Comparison of ENCODE assay signal across 17 cellular contexts in the genomic region with DNA sequence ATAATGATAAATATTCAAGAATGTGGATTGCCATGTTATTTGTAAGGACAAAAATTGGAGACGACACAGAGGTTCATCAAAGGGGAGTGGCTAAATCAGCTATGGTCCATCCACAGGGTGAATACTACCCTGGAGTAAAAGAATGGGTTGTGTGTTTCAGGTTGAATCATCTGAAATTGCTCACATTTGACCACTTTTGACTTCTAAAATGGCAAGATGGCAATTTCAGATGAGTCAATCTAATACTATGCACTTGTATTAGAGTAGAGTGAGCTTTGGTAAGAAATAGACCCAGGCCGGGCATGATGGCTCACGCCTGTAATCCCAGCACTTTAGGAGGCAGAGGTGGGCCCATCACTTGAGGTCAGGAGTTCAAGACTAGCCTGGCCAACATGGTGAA.
DNase-seq lines count a peak whose midpoint lies in the region; ATAC-seq and TF ChIP-seq lines count a peak whose summit lies in the region.
"Had no signal": no experiment of that assay in that cellular context is flagged by ENCODE, and none has a peak within 500 bp of the region (broad histone marks: within the 10 kb centered on the region; RNA-seq: fewer than 3 reads in every experiment).

No MANE protein-coding gene starts in this region.

- H3K79me2 ChIP-seq in GM23248 (ENCODE audit: insufficient read depth) = no peaks in the 10 kb centered on the region

- H3K27me3 Mint-ChIP-seq in T-helper 2 cell treated with Interferon-gamma antibody and Interleukin-4, amounts not matched to agents 5 μg/mL and 100 μg/mL, for 36 hours (ENCODE audit: low read depth) = peaks cover 2% of the 10 kb centered on the region
- H3K27me3 Mint-ChIP-seq in WTC11 (ENCODE audit: low read depth) = peaks cover 59% of the 10 kb centered on the region
- H3K27me3 Mint-ChIP-seq: activated naive CD4-positive, alpha-beta T cell treated with anti-CD3 and anti-CD28 coated beads, Interleukin-2, amount 50 U/mL, for 24 hours had no signal

- H3K4me1 ChIP-seq in GM23248 (ENCODE audit: insufficient read depth) (0 out of 2 replicates have a peak, but pooled peaks cover 6% of the 10 kb centered on the region), RWPE2 (ENCODE audit: insufficient read depth, poor library complexity, severe bottlenecking) (no peaks in the 10 kb centered on the region), foreskin keratinocyte (no peaks in the 10 kb centered on the region)
- H3K4me1 ChIP-seq: BE2C, left lung, tibial nerve had no signal

- POLR2A ChIA-PET in WTC11 (lab: Charles Lee) = no interaction called here

- H3K4me1 Mint-ChIP-seq in T-helper 2 cell treated with Interferon-gamma antibody and Interleukin-4, amounts not matched to agents 5 μg/mL and 100 μg/mL, for 36 hours (ENCODE audit: low read depth) = no peaks in the 10 kb centered on the region
- peaks cover 8% of the 10 kb centered on the region; the same call in 1 of the 2 replicates for H3K4me1 Mint-ChIP-seq in WTC11
- H3K4me1 Mint-ChIP-seq: activated naive CD4-positive, alpha-beta T cell treated with anti-CD3 and anti-CD28 coated beads, Interleukin-2, amount 50 U/mL, for 24 hours had no signal

- H3K4me3 Mint-ChIP-seq in T-helper 2 cell treated with Interferon-gamma antibody and Interleukin-4, amounts not matched to agents 5 μg/mL and 100 μg/mL, for 36 hours = no peak overlapping the region
- H3K4me3 Mint-ChIP-seq in WTC11 = no peak overlapping the region
- H3K4me3 Mint-ChIP-seq: activated naive CD4-positive, alpha-beta T cell treated with anti-CD3 and anti-CD28 coated beads, Interleukin-2, amount 50 U/mL, for 24 hours had no signal

- DNase-seq in EL = peak; percentile 56
- peak; percentile 60 for DNase-seq in GM23248
- DNase-seq in RWPE2 (ENCODE audit: low spot score) = no peak
- peak; percentile 87 to 94 for DNase-seq in foreskin keratinocyte
- no peak for DNase-seq in T-helper 2 cell treated with Interferon-gamma antibody and Interleukin-4, amounts not matched to agents 5 μg/mL and 100 μg/mL, for 36 hours (ENCODE audit: low spot score)
- DNase-seq in WTC11 (ENCODE audit: low spot score) = no peak
- DNase-seq: BE2C; effector memory CD4-positive, alpha-beta T cell; Karpas-422; left lung; NCI-H1417; NK-92 treated with Interleukin-12 subunit alpha and Interleukin-12 subunit beta, amount 100 ng/mL, for 24 hours; SHP77 had no signal

- no peak overlapping the region for H3K27ac Mint-ChIP-seq in T-helper 2 cell treated with Interferon-gamma antibody and Interleukin-4, amounts not matched to agents 5 μg/mL and 100 μg/mL, for 36 hours
- no peak overlapping the region for H3K27ac Mint-ChIP-seq in WTC11
- H3K27ac Mint-ChIP-seq: activated naive CD4-positive, alpha-beta T cell treated with anti-CD3 and anti-CD28 coated beads, Interleukin-2, amount 50 U/mL, for 24 hours had no signal

- H3K27ac ChIP-seq in GM23248 (no peak overlapping the region), RWPE2 (ENCODE audit: poor library complexity, severe bottlenecking) (no peak overlapping the region), foreskin keratinocyte (no peak overlapping the region)
- H3K27ac ChIP-seq: left lung, tibial nerve had no signal

- H3K9me3 ChIP-seq in GM23248 (ENCODE audit: low read depth) (no peaks in the 10 kb centered on the region), RWPE2 (ENCODE audit: severe bottlenecking) (no peaks in the 10 kb centered on the region)
- H3K9me3 ChIP-seq: BE2C, left lung, tibial nerve had no signal

- no peak overlapping the region for H3K9ac ChIP-seq in GM23248

- H3K36me3 Mint-ChIP-seq in T-helper 2 cell treated with Interferon-gamma antibody and Interleukin-4, amounts not matched to agents 5 μg/mL and 100 μg/mL, for 36 hours (ENCODE audit: low read depth) = no peaks in the 10 kb centered on the region
- no peaks in the 10 kb centered on the region for H3K36me3 Mint-ChIP-seq in WTC11
- H3K36me3 Mint-ChIP-seq: activated naive CD4-positive, alpha-beta T cell treated with anti-CD3 and anti-CD28 coated beads, Interleukin-2, amount 50 U/mL, for 24 hours had no signal

- in situ Hi-C loops in GM23248 (cut with MboI) = no loop called here

- 0 out of 2 replicates have a peak, but pooled peaks cover 7% of the 10 kb centered on the region for H3F3A ChIP-seq in GM23248 (ENCODE audit: insufficient read depth)

- H3K4me3 ChIP-seq in GM23248 (no peak overlapping the region), RWPE2 (ENCODE audit: severe bottlenecking) (no peak overlapping the region)
- H3K4me3 ChIP-seq: left lung, tibial nerve had no signal

- no peak overlapping the region for H2AFZ ChIP-seq in GM23248

- CTCF ChIA-PET in WTC11 (lab: Charles Lee) = interaction anchor here (1.5 kb wide), 1 partner anchor 14 kb away, joined by 6 read pairs; no protein-coding TSS in a partner anchor

- no peaks in the 10 kb centered on the region for H4K20me1 ChIP-seq in GM23248 (ENCODE audit: insufficient read depth)

- H3K36me3 ChIP-seq in GM23248 (ENCODE audit: low read depth) (no peaks in the 10 kb centered on the region), RWPE2 (ENCODE audit: low read depth) (no peaks in the 10 kb centered on the region)
- H3K36me3 ChIP-seq: BE2C, left lung, tibial nerve had no signal

- ATAC-seq in RWPE2 (ENCODE audit: low read depth) (peak; percentile 76), foreskin keratinocyte (peak; percentile 85), GM18502 (IDR thresholded peaks at IDR 0.05; ENCODE audit: poor library complexity, unreplicated experiment) (no peak), HG03108 (IDR thresholded peaks at IDR 0.05; ENCODE audit: unreplicated experiment) (no peak), WTC11 (no peak)
- ATAC-seq: left lung had no signal

- no peak for TF ChIP-seq CTCF in RWPE2 (IDR thresholded peaks at IDR 0.05; ENCODE audit: poor library complexity, severe bottlenecking)
- TF ChIP-seq CTCF in foreskin keratinocyte (conservative IDR thresholded peaks at IDR 0.05) = no peak
- no peak for TF ChIP-seq CTCF in WTC11 (IDR thresholded peaks at IDR 0.05)

- no peak overlapping the region for H3K4me2 ChIP-seq in GM23248 (ENCODE audit: unreplicated experiment)

- H3K9me3 Mint-ChIP-seq in T-helper 2 cell treated with Interferon-gamma antibody and Interleukin-4, amounts not matched to agents 5 μg/mL and 100 μg/mL, for 36 hours = no peaks in the 10 kb centered on the region
- H3K9me3 Mint-ChIP-seq in WTC11 = no peaks in the 10 kb centered on the region; the same call in 1 of the 2 replicates
- H3K9me3 Mint-ChIP-seq: activated naive CD4-positive, alpha-beta T cell treated with anti-CD3 and anti-CD28 coated beads, Interleukin-2, amount 50 U/mL, for 24 hours had no signal

- H3K27me3 ChIP-seq in GM23248 (replicated peaks; ENCODE audit: insufficient read depth) = no peaks in the 10 kb centered on the region
- H3K27me3 ChIP-seq in RWPE2 (ENCODE audit: insufficient read depth, poor library complexity, severe bottlenecking) = no peaks in the 10 kb centered on the region
- no peaks in the 10 kb centered on the region for H3K27me3 ChIP-seq in foreskin keratinocyte
- H3K27me3 ChIP-seq: BE2C, left lung, tibial nerve had no signal

- WGBS in GM23248 (ENCODE audit: low coverage in 1 of 2, low lambda C conversion rate in 2 of 2, missing lambda C conversion rate in 2 of 2), 2 experiments = 57 to 72% methylated on average over 3 of the region's 3 CpGs

- H3K9me2 ChIP-seq in GM23248 (ENCODE audit: insufficient read depth) = no peaks in the 10 kb centered on the region

TF ChIP-seq in WTC11, 78 proteins besides CTCF, POLR2A, EP300 and RAD21 (continues in another document):
- TF ChIP-seq EMX1 (CRISPR knock-in tag; IDR thresholded peaks at IDR 0.05) (no peak), E2F4 (CRISPR knock-in tag; IDR thresholded peaks at IDR 0.05; ENCODE audit: borderline replicate concordance, low read depth) (no peak)
- TF ChIP-seq, protein P1, sequence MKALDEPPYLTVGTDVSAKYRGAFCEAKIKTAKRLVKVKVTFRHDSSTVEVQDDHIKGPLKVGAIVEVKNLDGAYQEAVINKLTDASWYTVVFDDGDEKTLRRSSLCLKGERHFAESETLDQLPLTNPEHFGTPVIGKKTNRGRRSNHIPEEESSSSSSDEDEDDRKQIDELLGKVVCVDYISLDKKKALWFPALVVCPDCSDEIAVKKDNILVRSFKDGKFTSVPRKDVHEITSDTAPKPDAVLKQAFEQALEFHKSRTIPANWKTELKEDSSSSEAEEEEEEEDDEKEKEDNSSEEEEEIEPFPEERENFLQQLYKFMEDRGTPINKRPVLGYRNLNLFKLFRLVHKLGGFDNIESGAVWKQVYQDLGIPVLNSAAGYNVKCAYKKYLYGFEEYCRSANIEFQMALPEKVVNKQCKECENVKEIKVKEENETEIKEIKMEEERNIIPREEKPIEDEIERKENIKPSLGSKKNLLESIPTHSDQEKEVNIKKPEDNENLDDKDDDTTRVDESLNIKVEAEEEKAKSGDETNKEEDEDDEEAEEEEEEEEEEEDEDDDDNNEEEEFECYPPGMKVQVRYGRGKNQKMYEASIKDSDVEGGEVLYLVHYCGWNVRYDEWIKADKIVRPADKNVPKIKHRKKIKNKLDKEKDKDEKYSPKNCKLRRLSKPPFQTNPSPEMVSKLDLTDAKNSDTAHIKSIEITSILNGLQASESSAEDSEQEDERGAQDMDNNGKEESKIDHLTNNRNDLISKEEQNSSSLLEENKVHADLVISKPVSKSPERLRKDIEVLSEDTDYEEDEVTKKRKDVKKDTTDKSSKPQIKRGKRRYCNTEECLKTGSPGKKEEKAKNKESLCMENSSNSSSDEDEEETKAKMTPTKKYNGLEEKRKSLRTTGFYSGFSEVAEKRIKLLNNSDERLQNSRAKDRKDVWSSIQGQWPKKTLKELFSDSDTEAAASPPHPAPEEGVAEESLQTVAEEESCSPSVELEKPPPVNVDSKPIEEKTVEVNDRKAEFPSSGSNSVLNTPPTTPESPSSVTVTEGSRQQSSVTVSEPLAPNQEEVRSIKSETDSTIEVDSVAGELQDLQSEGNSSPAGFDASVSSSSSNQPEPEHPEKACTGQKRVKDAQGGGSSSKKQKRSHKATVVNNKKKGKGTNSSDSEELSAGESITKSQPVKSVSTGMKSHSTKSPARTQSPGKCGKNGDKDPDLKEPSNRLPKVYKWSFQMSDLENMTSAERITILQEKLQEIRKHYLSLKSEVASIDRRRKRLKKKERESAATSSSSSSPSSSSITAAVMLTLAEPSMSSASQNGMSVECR (CRISPR knock-in tag; IDR thresholded peaks at IDR 0.05; ENCODE audit: borderline replicate concordance) = no peak

Comparison
In these comparisons a context has a peak if more than half of its experiments do, and no peak if none do; other contexts are left out.
1. DNase-seq: peak in EL (single experiment), GM23248 (single experiment) and foreskin keratinocyte (2 of 2); none in RWPE2 (single experiment), T-helper 2 cell treated with Interferon-gamma antibody and Interleukin-4, amounts not matched to agents 5 μg/mL and 100 μg/mL, for 36 hours (single experiment) and WTC11 (single experiment).
2. ATAC-seq: peak in RWPE2 (single experiment) and foreskin keratinocyte (single experiment); none in GM18502 (single experiment), HG03108 (single experiment) and WTC11 (single experiment).